In genomic region chr15:37709669-37710068, GRCh38 we compare ENCODE assay signal across 19 cellular contexts.
"Had no signal": no experiment of that assay in that cellular context is flagged by ENCODE, and none has a peak within 500 bp of the region (broad histone marks: within the 10 kb centered on the region; RNA-seq: fewer than 3 reads in every experiment).

No MANE protein-coding gene starts in this region.

- H3K4me1 ChIP-seq: esophagus squamous epithelium, gastroesophageal sphincter, left lung, lower lobe of right lung, right atrium auricular region, stomach, transverse colon had no signal

- H3K36me3 ChIP-seq: esophagus squamous epithelium, gastroesophageal sphincter, left lung, lower lobe of right lung, ovary, right atrium auricular region, stomach, thoracic aorta, transverse colon had no signal

- H3K9me3 ChIP-seq: lower lobe of right lung, right atrium auricular region had no signal

- H3K27me3 ChIP-seq: esophagus squamous epithelium, gastroesophageal sphincter, left lung, ovary, right atrium auricular region, stomach, transverse colon had no signal

- H3K27ac ChIP-seq: esophagus squamous epithelium, gastroesophageal sphincter, left lung, lower lobe of right lung, ovary, right atrium auricular region, stomach, thoracic aorta, transverse colon had no signal

- DNase-seq: effector memory CD4-positive, alpha-beta T cell; esophagus squamous epithelium; foreskin fibroblast; glutamatergic neuron; islet precursor cell; left lung; lower lobe of right lung; natural killer cell; nucleus accumbens; ovary; small intestine; stimulated activated CD4-positive, alpha-beta T cell treated with anti-CD3 and anti-CD28 coated beads, Interleukin-12 subunit alpha, Interleukin-12 subunit beta, amount 100 ng/mL, for 4 hours; stimulated activated naive CD4-positive, alpha-beta T cell; stomach; substantia nigra; transverse colon had no signal

- ATAC-seq: gastroesophageal sphincter, left lung, lower lobe of right lung, natural killer cell had no signal

- H3K4me3 ChIP-seq: esophagus squamous epithelium, gastroesophageal sphincter, left lung, lower lobe of right lung, ovary, right atrium auricular region, stomach, thoracic aorta, transverse colon had no signal
